14 cellular contexts compared by ENCODE assay signal in the genomic region with DNA sequence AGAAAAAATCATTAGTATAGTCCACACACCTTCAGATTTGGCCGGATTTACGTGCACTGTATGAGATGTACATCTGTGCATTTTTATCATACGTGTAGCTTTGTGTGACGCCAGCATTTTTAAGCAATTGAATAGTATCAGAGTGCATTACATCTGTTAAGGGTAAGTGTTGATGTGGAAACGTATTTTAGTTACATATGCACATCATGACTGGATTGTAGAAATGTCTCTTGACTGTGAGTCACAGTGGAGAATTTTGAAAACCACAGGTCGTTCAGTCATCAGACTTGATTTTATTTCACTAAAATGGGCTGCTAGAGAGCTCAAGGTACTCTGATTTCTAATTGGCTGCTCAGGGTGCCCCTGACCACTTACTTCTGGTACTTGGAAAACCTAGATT. TPM values are rescaled to one million over a fixed set of nuclear protein-coding genes. Genes with fewer than 3 reads are reported as not detected.
DNase-seq lines count a peak whose midpoint lies in the region; ATAC-seq and TF ChIP-seq lines count a peak whose summit lies in the region.
"Had no signal": no experiment of that assay in that cellular context is flagged by ENCODE, and none has a peak within 500 bp of the region (broad histone marks: within the 10 kb centered on the region; RNA-seq: fewer than 3 reads in every experiment).

No MANE protein-coding gene starts in this region.

- ATAC-seq in CD4-positive, CD25-positive, alpha-beta regulatory T cell (ENCODE audit: low read depth in 2 of 2): no peak
- peak; percentile 11 for ATAC-seq in foreskin keratinocyte
- no peak for ATAC-seq in HG02884 (IDR thresholded peaks at IDR 0.05; ENCODE audit: unreplicated experiment)
- ATAC-seq: lower lobe of right lung, WTC11 had no signal

- H3K4me1 ChIP-seq in CD4-positive, CD25-positive, alpha-beta regulatory T cell (ENCODE audit: control insufficient read depth, insufficient read depth, low read length, poor library complexity, severe bottlenecking): peaks cover 6% of the 10 kb centered on the region
- H3K4me1 ChIP-seq in foreskin keratinocyte: no peaks in the 10 kb centered on the region
- peaks cover 10% of the 10 kb centered on the region for H3K4me1 ChIP-seq in CD4-positive, alpha-beta memory T cell (ENCODE audit: insufficient read depth, low read length)

- H3K4me3 Mint-ChIP-seq in CD4-positive, CD25-positive, alpha-beta regulatory T cell: peak overlapping the region in 1 of 4 donors; percentile 6
- no peak overlapping the region for H3K4me3 Mint-ChIP-seq in activated CD4-positive, alpha-beta memory T cell treated with anti-CD3 and anti-CD28 coated beads for 36 hours
- H3K4me3 Mint-ChIP-seq in CD4-positive, alpha-beta memory T cell: peak overlapping the region in 1 of 8 donors; percentile 16
- H3K4me3 Mint-ChIP-seq: activated naive CD8-positive, alpha-beta T cell treated with anti-CD3 and anti-CD28 coated beads, Interleukin-2, amount 10 ng/mL, durations not matched to agents 7 days and 5 days; WTC11 had no signal

- H3K27me3 ChIP-seq in CD4-positive, CD25-positive, alpha-beta regulatory T cell (ENCODE audit: control insufficient read depth, insufficient read depth, low read length): no peaks in the 10 kb centered on the region
- no peaks in the 10 kb centered on the region for H3K27me3 ChIP-seq in foreskin keratinocyte
- no peaks in the 10 kb centered on the region for H3K27me3 ChIP-seq in CD4-positive, alpha-beta memory T cell (ENCODE audit: insufficient read depth, low read length)
- H3K27me3 ChIP-seq: SJSA1 had no signal

- TF ChIP-seq CTCF in foreskin keratinocyte (conservative IDR thresholded peaks at IDR 0.05): no peak

- POLR2A ChIA-PET in activated CD4-positive, alpha-beta memory T cell treated with anti-CD3 and anti-CD28 coated beads for 36 hours (lab: Charles Lee): interaction anchor here (0.9 to 1.8 kb wide), 3 partner anchors 11 to 26 kb away, joined by 3 to 7 read pairs (median 5); no protein-coding TSS in a partner anchor
- POLR2A ChIA-PET in CD4-positive, alpha-beta memory T cell (lab: Charles Lee; ENCODE audit: partially characterized antibody): interaction anchor here (1.0 to 2.0 kb wide), 2 partner anchors 26 to 70 kb away, joined by 3 to 9 read pairs; no protein-coding TSS in a partner anchor

- CTCF ChIA-PET in activated CD4-positive, alpha-beta memory T cell treated with anti-CD3 and anti-CD28 coated beads for 36 hours (lab: Charles Lee): interaction anchor here (1.1 to 4.2 kb wide), 5 partner anchors 15 to 83 kb away, joined by 3 to 27 read pairs (median 5); partner anchors contain the start of genes AAMP and PNKD
- CTCF ChIA-PET in CD4-positive, alpha-beta memory T cell (lab: Charles Lee; ENCODE audit: partially characterized antibody): interaction anchor here (0.7 to 10.5 kb wide), 7 partner anchors 12 to 71 kb away, joined by 3 to 157 read pairs (median 11); partner anchors contain the start of genes AAMP and PNKD

- H3K27ac Mint-ChIP-seq in CD4-positive, CD25-positive, alpha-beta regulatory T cell: peak overlapping the region in 2 of 3 donors; percentile 16 to 35
- H3K27ac Mint-ChIP-seq in activated CD4-positive, alpha-beta memory T cell treated with anti-CD3 and anti-CD28 coated beads for 36 hours: peak overlapping the region; percentile 69
- H3K27ac Mint-ChIP-seq in CD4-positive, alpha-beta memory T cell: peak overlapping the region in 2 of 7 donors; percentile 25 to 88

- H3K27me3 Mint-ChIP-seq in CD4-positive, CD25-positive, alpha-beta regulatory T cell: no peaks in the 10 kb centered on the region
- H3K27me3 Mint-ChIP-seq in activated CD4-positive, alpha-beta memory T cell treated with anti-CD3 and anti-CD28 coated beads for 36 hours: no peaks in the 10 kb centered on the region
- H3K27me3 Mint-ChIP-seq in CD4-positive, alpha-beta memory T cell: no peaks in the 10 kb centered on the region
- H3K27me3 Mint-ChIP-seq: activated naive CD8-positive, alpha-beta T cell treated with anti-CD3 and anti-CD28 coated beads, Interleukin-2, amount 10 ng/mL, durations not matched to agents 7 days and 5 days had no signal

- H3K36me3 ChIP-seq in CD4-positive, CD25-positive, alpha-beta regulatory T cell (ENCODE audit: control insufficient read depth, insufficient read depth, low read length): peaks cover 57% of the 10 kb centered on the region
- H3K36me3 ChIP-seq in CD4-positive, alpha-beta memory T cell (ENCODE audit: insufficient read depth, low read length): peaks cover 55% of the 10 kb centered on the region

- no peak overlapping the region for H3K27ac ChIP-seq in CD4-positive, CD25-positive, alpha-beta regulatory T cell (ENCODE audit: insufficient read depth, low read length, poor library complexity, severe bottlenecking)
- H3K27ac ChIP-seq in foreskin keratinocyte: no peak overlapping the region
- H3K27ac ChIP-seq in CD4-positive, alpha-beta memory T cell (ENCODE audit: low read depth, low read length): no peak overlapping the region
- H3K27ac ChIP-seq: lower lobe of right lung, SJSA1 had no signal

- H3K9me3 ChIP-seq in CD4-positive, CD25-positive, alpha-beta regulatory T cell (ENCODE audit: control insufficient read depth in 2 of 2, low read length in 2 of 2): no peaks in the 10 kb centered on the region
- H3K9me3 ChIP-seq in CD4-positive, alpha-beta memory T cell (ENCODE audit: control insufficient read depth in 1 of 2, low read length in 2 of 2): no peaks in the 10 kb centered on the region
- H3K9me3 ChIP-seq: lower lobe of right lung, SJSA1 had no signal

- H3K4me1 Mint-ChIP-seq in CD4-positive, CD25-positive, alpha-beta regulatory T cell: peaks cover 5 to 30% (median 15%) of the 10 kb centered on the region in 4 donors
- peaks cover 36% of the 10 kb centered on the region for H3K4me1 Mint-ChIP-seq in activated CD4-positive, alpha-beta memory T cell treated with anti-CD3 and anti-CD28 coated beads for 36 hours (ENCODE audit: low read depth)
- peaks cover 7 to 18% (median 14%) of the 10 kb centered on the region in 4 donors for H3K4me1 Mint-ChIP-seq in CD4-positive, alpha-beta memory T cell

- intact Hi-C loops in activated CD4-positive, alpha-beta memory T cell treated with anti-CD3 and anti-CD28 coated beads for 36 hours (cut with micrococcal nuclease): loop anchor here (5.0 kb wide), 1 partner anchor 88 kb away; the partner anchor contains the start of gene CXCR1
- intact Hi-C loops in CD4-positive, alpha-beta memory T cell (cut with micrococcal nuclease): no loop called here

- no peaks in the 10 kb centered on the region for H3K9me3 Mint-ChIP-seq in CD4-positive, CD25-positive, alpha-beta regulatory T cell
- H3K9me3 Mint-ChIP-seq in activated CD4-positive, alpha-beta memory T cell treated with anti-CD3 and anti-CD28 coated beads for 36 hours: no peaks in the 10 kb centered on the region
- no peaks in the 10 kb centered on the region for H3K9me3 Mint-ChIP-seq in CD4-positive, alpha-beta memory T cell
- H3K9me3 Mint-ChIP-seq: activated naive CD8-positive, alpha-beta T cell treated with anti-CD3 and anti-CD28 coated beads, Interleukin-2, amount 10 ng/mL, durations not matched to agents 7 days and 5 days; WTC11 had no signal

- DNase-seq in A172 (ENCODE audit: low spot score) (peak; percentile 25), foreskin keratinocyte (peak in 1 of 2 donors; percentile 33), NCI-H2227 treated with DMSO at 0.1 percent for 48 hours (lab: John Stamatoyannopoulos, UW) (no peak), hypothalamus (lab: John Stamatoyannopoulos, UW) (no peak)
- no peak for DNase-seq in CD4-positive, CD25-positive, alpha-beta regulatory T cell
- DNase-seq in activated CD4-positive, alpha-beta memory T cell treated with anti-CD3 and anti-CD28 coated beads for 36 hours: no peak
- no peak for DNase-seq in CD4-positive, alpha-beta memory T cell
- DNase-seq: activated naive CD8-positive, alpha-beta T cell treated with anti-CD3 and anti-CD28 coated beads, Interleukin-2, amount 10 ng/mL, durations not matched to agents 7 days and 5 days; lower lobe of right lung; NCI-H1694 treated with DMSO at 0.1 percent for 48 hours had no signal

- H3K36me3 Mint-ChIP-seq in CD4-positive, CD25-positive, alpha-beta regulatory T cell: peaks cover 33% of the 10 kb centered on the region
- peaks cover 41% of the 10 kb centered on the region for H3K36me3 Mint-ChIP-seq in activated CD4-positive, alpha-beta memory T cell treated with anti-CD3 and anti-CD28 coated beads for 36 hours
- peaks cover 40 to 64% of the 10 kb centered on the region in 2 donors for H3K36me3 Mint-ChIP-seq in CD4-positive, alpha-beta memory T cell

- no peak overlapping the region for H3K4me3 ChIP-seq in CD4-positive, CD25-positive, alpha-beta regulatory T cell (ENCODE audit: low read depth, low read length)
- H3K4me3 ChIP-seq in CD4-positive, alpha-beta memory T cell (ENCODE audit: low read length in 2 of 2): no peak overlapping the region
- H3K4me3 ChIP-seq: lower lobe of right lung, SJSA1 had no signal

RNA-seq across cellular contexts. Expression of gene GPBAR1, which starts 5.4 kb away (rescaled TPM):
- total RNA-seq in A172 (2014; rRNA removed; shearing (Covaris generic)): not detected in 2 replicates
- total RNA-seq in CD4-positive, CD25-positive, alpha-beta regulatory T cell: 1.2 TPM
- not detected for polyA plus RNA-seq in CD4-positive, CD25-positive, alpha-beta regulatory T cell
- under 1 TPM; 0.14 to 0.19 TPM for total RNA-seq in activated CD4-positive, alpha-beta memory T cell treated with anti-CD3 and anti-CD28 coated beads for 36 hours
- 0.14 and 0.18 TPM in 2 replicates for total RNA-seq in foreskin keratinocyte
- polyA plus RNA-seq in foreskin keratinocyte: 0.11 and 0.12 TPM in 2 replicates
- 1 to 10 TPM; 1.0 to 1.2 TPM for total RNA-seq in CD4-positive, alpha-beta memory T cell
- under 1 TPM; 0.17 to 0.32 TPM for polyA plus RNA-seq in CD4-positive, alpha-beta memory T cell
- total RNA-seq: osteocyte had no signal

RNA-seq across cellular contexts. Expression of gene AAMP, which starts 14.5 kb away (rescaled TPM):
- total RNA-seq in A172 (2014; rRNA removed; shearing (Covaris generic)): 217 and 254 TPM in 2 replicates
- 55.8 TPM for total RNA-seq in CD4-positive, CD25-positive, alpha-beta regulatory T cell
- polyA plus RNA-seq in CD4-positive, CD25-positive, alpha-beta regulatory T cell: 10 to 100 TPM; 84.8 to 92.2 (median 87.8) TPM
- 10 to 100 TPM; 60.8 to 65.6 TPM for total RNA-seq in activated CD4-positive, alpha-beta memory T cell treated with anti-CD3 and anti-CD28 coated beads for 36 hours
- 101 and 108 TPM in 2 replicates for total RNA-seq in foreskin keratinocyte
- 114 and 120 TPM in 2 replicates for polyA plus RNA-seq in foreskin keratinocyte
- 10 to 100 TPM; 66.2 to 66.3 TPM for total RNA-seq in CD4-positive, alpha-beta memory T cell
- 100 to 1,000 TPM in 1 of 2 donors, 10 to 100 TPM in 1; 78.9 to 101 TPM for polyA plus RNA-seq in CD4-positive, alpha-beta memory T cell

RNA-seq across cellular contexts. Expression of gene PNKD, which starts 14.9 kb away (rescaled TPM):
- 68.9 and 78.6 TPM in 2 replicates for total RNA-seq in A172 (2014; rRNA removed; shearing (Covaris generic))
- total RNA-seq in CD4-positive, CD25-positive, alpha-beta regulatory T cell: 21.9 TPM
- polyA plus RNA-seq in CD4-positive, CD25-positive, alpha-beta regulatory T cell: 100 to 1,000 TPM in 1 of 4 donors, 10 to 100 TPM in 3; 96.2 to 107 (median 98.8) TPM
- total RNA-seq in activated CD4-positive, alpha-beta memory T cell treated with anti-CD3 and anti-CD28 coated beads for 36 hours: 10 to 100 TPM; 18.4 to 19.4 TPM
- 40.9 and 43.5 TPM in 2 replicates for total RNA-seq in foreskin keratinocyte
- 65.1 and 66.6 TPM in 2 replicates for polyA plus RNA-seq in foreskin keratinocyte
- total RNA-seq in CD4-positive, alpha-beta memory T cell: 10 to 100 TPM; 31.1 to 33.6 TPM
- polyA plus RNA-seq in CD4-positive, alpha-beta memory T cell: 100 to 1,000 TPM in 1 of 2 donors, 10 to 100 TPM in 1; 84.3 to 101 TPM

RNA-seq across cellular contexts. Expression of gene TMBIM1, which starts 36.9 kb away (rescaled TPM):
- total RNA-seq in A172 (2014; rRNA removed; shearing (Covaris generic)): 154 and 170 TPM in 2 replicates
- 96.4 TPM for total RNA-seq in CD4-positive, CD25-positive, alpha-beta regulatory T cell
- 100 to 1,000 TPM; 161 to 180 (median 162) TPM for polyA plus RNA-seq in CD4-positive, CD25-positive, alpha-beta regulatory T cell
- 10 to 100 TPM; 71.8 to 79.2 TPM for total RNA-seq in activated CD4-positive, alpha-beta memory T cell treated with anti-CD3 and anti-CD28 coated beads for 36 hours
- 435 and 443 TPM in 2 replicates for total RNA-seq in foreskin keratinocyte
- 367 and 396 TPM in 2 replicates for polyA plus RNA-seq in foreskin keratinocyte
- total RNA-seq in CD4-positive, alpha-beta memory T cell: 100 to 1,000 TPM; 140 to 144 TPM
- polyA plus RNA-seq in CD4-positive, alpha-beta memory T cell: 100 to 1,000 TPM; 176 to 220 TPM

RNA-seq across cellular contexts. Expression of gene ARPC2, which starts 38.5 kb away (rescaled TPM):
- 489 and 514 TPM in 2 replicates for total RNA-seq in A172 (2014; rRNA removed; shearing (Covaris generic))
- 540 TPM for total RNA-seq in CD4-positive, CD25-positive, alpha-beta regulatory T cell
- polyA plus RNA-seq in CD4-positive, CD25-positive, alpha-beta regulatory T cell: 1,000 to 10,000 TPM in 2 of 4 donors, 100 to 1,000 TPM in 2; 741 to 1,050 (median 910) TPM
- total RNA-seq in activated CD4-positive, alpha-beta memory T cell treated with anti-CD3 and anti-CD28 coated beads for 36 hours: 100 to 1,000 TPM; 564 to 570 TPM
- 794 and 818 TPM in 2 replicates for total RNA-seq in foreskin keratinocyte
- 894 and 918 TPM in 2 replicates for polyA plus RNA-seq in foreskin keratinocyte
- total RNA-seq in CD4-positive, alpha-beta memory T cell: 100 to 1,000 TPM; 412 to 414 TPM
- polyA plus RNA-seq in CD4-positive, alpha-beta memory T cell: 1,000 to 10,000 TPM in 1 of 2 donors, 100 to 1,000 TPM in 1; 843 to 1,042 TPM
